Comparison of ENCODE assay signal across 1 cellular context in the genomic region with DNA sequence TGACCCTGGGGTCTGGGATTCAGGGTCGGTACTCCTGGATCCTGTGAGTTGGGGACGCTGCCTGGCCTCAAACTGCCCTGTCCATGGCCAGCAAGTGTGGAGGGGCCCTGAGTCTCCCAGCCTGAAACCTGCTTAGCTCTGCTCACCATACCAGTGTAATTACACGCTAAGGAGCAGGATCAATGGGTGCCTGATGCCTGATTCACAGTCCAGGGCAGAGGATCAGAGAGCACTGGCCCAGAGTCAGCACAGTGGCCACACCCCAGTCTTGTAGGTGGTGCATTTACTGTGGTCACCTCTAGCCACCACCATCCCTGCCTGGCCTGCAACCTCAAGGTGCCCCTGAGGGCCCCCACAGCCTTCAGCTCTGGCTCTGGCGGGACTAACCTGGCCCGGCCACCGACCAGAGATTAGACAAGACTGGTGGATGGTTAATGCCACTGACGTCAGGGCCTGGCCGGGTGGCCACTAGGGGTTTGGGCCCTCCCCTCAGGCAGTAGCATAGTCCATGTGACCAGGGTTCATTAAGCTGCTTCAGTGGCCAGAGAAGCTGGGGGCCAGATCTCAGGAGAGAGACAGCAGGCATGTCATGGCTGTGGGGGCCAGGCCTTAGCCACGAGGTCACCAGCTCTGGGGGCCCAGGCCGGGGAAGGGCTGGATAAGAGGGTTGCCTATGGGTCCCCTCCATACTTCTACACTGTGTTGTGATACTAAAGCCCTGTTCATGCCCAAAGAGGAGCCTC.
TF ChIP-seq lines count a peak whose summit lies in the region.

No MANE protein-coding gene starts in this region.

TF ChIP-seq in HepG2, 621 proteins besides CTCF, POLR2A, EP300 and RAD21 (continued from another document):
- TF ChIP-seq, protein P1, sequence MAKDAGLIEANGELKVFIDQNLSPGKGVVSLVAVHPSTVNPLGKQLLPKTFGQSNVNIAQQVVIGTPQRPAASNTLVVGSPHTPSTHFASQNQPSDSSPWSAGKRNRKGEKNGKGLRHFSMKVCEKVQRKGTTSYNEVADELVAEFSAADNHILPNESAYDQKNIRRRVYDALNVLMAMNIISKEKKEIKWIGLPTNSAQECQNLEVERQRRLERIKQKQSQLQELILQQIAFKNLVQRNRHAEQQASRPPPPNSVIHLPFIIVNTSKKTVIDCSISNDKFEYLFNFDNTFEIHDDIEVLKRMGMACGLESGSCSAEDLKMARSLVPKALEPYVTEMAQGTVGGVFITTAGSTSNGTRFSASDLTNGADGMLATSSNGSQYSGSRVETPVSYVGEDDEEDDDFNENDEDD (CRISPR knock-in tag; IDR thresholded peaks at IDR 0.05; ENCODE audit: borderline replicate concordance): no peak
- no peak for TF ChIP-seq NR3C1 (CRISPR knock-in tag; IDR thresholded peaks at IDR 0.05)
- TF ChIP-seq, protein P2, sequence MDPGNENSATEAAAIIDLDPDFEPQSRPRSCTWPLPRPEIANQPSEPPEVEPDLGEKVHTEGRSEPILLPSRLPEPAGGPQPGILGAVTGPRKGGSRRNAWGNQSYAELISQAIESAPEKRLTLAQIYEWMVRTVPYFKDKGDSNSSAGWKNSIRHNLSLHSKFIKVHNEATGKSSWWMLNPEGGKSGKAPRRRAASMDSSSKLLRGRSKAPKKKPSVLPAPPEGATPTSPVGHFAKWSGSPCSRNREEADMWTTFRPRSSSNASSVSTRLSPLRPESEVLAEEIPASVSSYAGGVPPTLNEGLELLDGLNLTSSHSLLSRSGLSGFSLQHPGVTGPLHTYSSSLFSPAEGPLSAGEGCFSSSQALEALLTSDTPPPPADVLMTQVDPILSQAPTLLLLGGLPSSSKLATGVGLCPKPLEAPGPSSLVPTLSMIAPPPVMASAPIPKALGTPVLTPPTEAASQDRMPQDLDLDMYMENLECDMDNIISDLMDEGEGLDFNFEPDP (CRISPR knock-in tag; conservative IDR thresholded peaks at IDR 0.05): no peak
- peak; percentile 41; the same call in 1 of the 2 replicates for TF ChIP-seq ZNF607 (CRISPR knock-in tag; IDR thresholded peaks at IDR 0.05; ENCODE audit: borderline replicate concordance)
- TF ChIP-seq RFXANK (CRISPR knock-in tag; IDR thresholded peaks at IDR 0.05): no peak
- TF ChIP-seq NR1H2 (CRISPR knock-in tag; IDR thresholded peaks at IDR 0.05; ENCODE audit: borderline replicate concordance, low read depth): no peak
- no peak for TF ChIP-seq CEBPG (CRISPR knock-in tag; IDR thresholded peaks at IDR 0.05)
- TF ChIP-seq, protein P3, sequence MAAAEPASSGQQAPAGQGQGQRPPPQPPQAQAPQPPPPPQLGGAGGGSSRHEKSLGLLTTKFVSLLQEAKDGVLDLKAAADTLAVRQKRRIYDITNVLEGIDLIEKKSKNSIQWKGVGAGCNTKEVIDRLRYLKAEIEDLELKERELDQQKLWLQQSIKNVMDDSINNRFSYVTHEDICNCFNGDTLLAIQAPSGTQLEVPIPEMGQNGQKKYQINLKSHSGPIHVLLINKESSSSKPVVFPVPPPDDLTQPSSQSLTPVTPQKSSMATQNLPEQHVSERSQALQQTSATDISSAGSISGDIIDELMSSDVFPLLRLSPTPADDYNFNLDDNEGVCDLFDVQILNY (CRISPR knock-in tag; conservative IDR thresholded peaks at IDR 0.05): no peak
- 0 out of 2 replicates have a peak, but pooled peaks have one; percentile 55 for TF ChIP-seq JUND (CRISPR knock-in tag; IDR thresholded peaks at IDR 0.05)
- peak; percentile 85 for TF ChIP-seq ARNTL (CRISPR knock-in tag; IDR thresholded peaks at IDR 0.05)
- TF ChIP-seq ZNF468 (CRISPR knock-in tag; IDR thresholded peaks at IDR 0.05): no peak
- no peak for TF ChIP-seq SRY (CRISPR knock-in tag; IDR thresholded peaks at IDR 0.05)
- TF ChIP-seq, protein P4, sequence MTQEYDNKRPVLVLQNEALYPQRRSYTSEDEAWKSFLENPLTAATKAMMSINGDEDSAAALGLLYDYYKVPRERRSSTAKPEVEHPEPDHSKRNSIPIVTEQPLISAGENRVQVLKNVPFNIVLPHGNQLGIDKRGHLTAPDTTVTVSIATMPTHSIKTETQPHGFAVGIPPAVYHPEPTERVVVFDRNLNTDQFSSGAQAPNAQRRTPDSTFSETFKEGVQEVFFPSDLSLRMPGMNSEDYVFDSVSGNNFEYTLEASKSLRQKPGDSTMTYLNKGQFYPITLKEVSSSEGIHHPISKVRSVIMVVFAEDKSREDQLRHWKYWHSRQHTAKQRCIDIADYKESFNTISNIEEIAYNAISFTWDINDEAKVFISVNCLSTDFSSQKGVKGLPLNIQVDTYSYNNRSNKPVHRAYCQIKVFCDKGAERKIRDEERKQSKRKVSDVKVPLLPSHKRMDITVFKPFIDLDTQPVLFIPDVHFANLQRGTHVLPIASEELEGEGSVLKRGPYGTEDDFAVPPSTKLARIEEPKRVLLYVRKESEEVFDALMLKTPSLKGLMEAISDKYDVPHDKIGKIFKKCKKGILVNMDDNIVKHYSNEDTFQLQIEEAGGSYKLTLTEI (CRISPR knock-in tag; conservative IDR thresholded peaks at IDR 0.05): no peak
- no peak for TF ChIP-seq ZMAT5 (CRISPR knock-in tag; IDR thresholded peaks at IDR 0.05; ENCODE audit: borderline replicate concordance, low read depth)
- no peak for TF ChIP-seq MIER2 (CRISPR knock-in tag; IDR thresholded peaks at IDR 0.05)
- TF ChIP-seq KLF11 (CRISPR knock-in tag; IDR thresholded peaks at IDR 0.05): 0 out of 2 replicates have a peak, but pooled peaks have one; percentile 23
- no peak for TF ChIP-seq MTA3 (CRISPR knock-in tag; IDR thresholded peaks at IDR 0.05)
- TF ChIP-seq, protein P5, sequence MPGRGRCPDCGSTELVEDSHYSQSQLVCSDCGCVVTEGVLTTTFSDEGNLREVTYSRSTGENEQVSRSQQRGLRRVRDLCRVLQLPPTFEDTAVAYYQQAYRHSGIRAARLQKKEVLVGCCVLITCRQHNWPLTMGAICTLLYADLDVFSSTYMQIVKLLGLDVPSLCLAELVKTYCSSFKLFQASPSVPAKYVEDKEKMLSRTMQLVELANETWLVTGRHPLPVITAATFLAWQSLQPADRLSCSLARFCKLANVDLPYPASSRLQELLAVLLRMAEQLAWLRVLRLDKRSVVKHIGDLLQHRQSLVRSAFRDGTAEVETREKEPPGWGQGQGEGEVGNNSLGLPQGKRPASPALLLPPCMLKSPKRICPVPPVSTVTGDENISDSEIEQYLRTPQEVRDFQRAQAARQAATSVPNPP (CRISPR knock-in tag; IDR thresholded peaks at IDR 0.05): no peak
- TF ChIP-seq MXD4 (CRISPR knock-in tag; IDR thresholded peaks at IDR 0.05): no peak
- TF ChIP-seq ZNF282 (IDR thresholded peaks at IDR 0.05; ENCODE audit: partially characterized antibody): no peak
- no peak for TF ChIP-seq NCOA1 (CRISPR knock-in tag; IDR thresholded peaks at IDR 0.05)
- 0 out of 2 replicates have a peak, but pooled peaks have one; percentile 32 for TF ChIP-seq PHF20 (CRISPR knock-in tag; IDR thresholded peaks at IDR 0.05)
- no peak for TF ChIP-seq ATF4 (CRISPR knock-in tag; IDR thresholded peaks at IDR 0.05)
- no peak for TF ChIP-seq CBFB (CRISPR knock-in tag; IDR thresholded peaks at IDR 0.05)
- TF ChIP-seq PHF21A (CRISPR knock-in tag; IDR thresholded peaks at IDR 0.05): peak; percentile 75; the same call in 1 of the 2 replicates
- TF ChIP-seq KDM5B (CRISPR knock-in tag; IDR thresholded peaks at IDR 0.05; ENCODE audit: borderline replicate concordance): peak; percentile 22; the same call in 1 of the 2 replicates
